In the genomic region with DNA sequence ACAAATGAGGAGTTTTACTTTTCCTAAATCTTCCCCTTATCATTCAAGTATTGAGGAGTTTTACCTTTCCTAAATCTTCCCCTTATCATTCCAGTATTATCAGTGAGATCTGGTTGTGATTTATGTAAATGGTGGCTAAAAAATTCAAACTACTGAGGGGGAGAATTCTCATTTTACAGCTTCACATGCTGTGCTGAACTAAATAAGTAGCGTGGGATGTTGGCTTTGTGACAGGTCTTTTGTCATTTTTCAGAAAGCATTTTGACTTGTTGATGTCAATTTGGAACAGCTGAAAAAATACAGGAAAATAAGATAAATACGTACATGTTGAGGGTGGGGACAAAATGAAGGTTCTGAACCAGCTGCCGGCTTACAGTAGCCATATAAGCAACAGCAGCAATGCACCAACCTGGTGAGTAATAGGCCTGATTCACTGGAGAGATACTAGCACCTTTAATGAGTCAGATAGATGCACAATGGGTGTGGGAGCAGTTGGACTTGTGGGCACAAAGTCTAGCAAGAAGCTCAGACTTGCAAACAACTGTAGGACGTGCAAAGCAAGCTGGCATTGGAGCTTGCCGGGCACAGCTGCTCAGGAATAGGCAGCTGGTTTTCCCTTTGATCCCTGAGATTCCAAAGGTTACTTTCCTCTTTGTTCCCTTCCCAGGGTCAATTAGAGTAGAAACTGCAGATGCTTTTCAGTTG, we compare ENCODE assay signal across 8 cellular contexts. TPM values are rescaled to one million over a fixed set of nuclear protein-coding genes. Genes with fewer than 3 reads are reported as not detected.
DNase-seq lines count a peak whose midpoint lies in the region; TF ChIP-seq lines count a peak whose summit lies in the region.

No MANE protein-coding gene starts in this region.

- H3K9me2 ChIP-seq in OCI-LY7 (ENCODE audit: insufficient read depth, low read length), result no peaks in the 10 kb centered on the region

- WGBS in liver, result 63% methylated on average over 5 of the region's 5 CpGs
- WGBS in transverse colon (ENCODE audit: low coverage in 1 of 2), 2 donors, result 35 to 60% methylated on average over 4 to 5 of the region's 5 CpGs

- H3K9me3 ChIP-seq in HUES48 (ENCODE audit: control insufficient read depth, insufficient read depth, low read length) (no peaks in the 10 kb centered on the region), liver (ENCODE audit: control insufficient read depth in 4 of 4, low read length in 3 of 4) (no peaks in the 10 kb centered on the region), transverse colon (no peaks in the 10 kb centered on the region), OCI-LY7 (ENCODE audit: low read length) (no peaks in the 10 kb centered on the region)

- H3K9ac ChIP-seq in HUES48 (ENCODE audit: low read depth, low read length) (peak overlapping the region; percentile 59; the same call in 1 of the 2 replicates), liver (ENCODE audit: low read depth in 1 of 2, low read length in 2 of 2) (no peak overlapping the region)

- CTCF ChIA-PET in OCI-LY7 (lab: Charles Lee; ENCODE audit: unreplicated experiment), result no interaction called here

- TF ChIP-seq RAD21 in liver (IDR thresholded peaks at IDR 0.05), result no peak

- H3K27me3 Mint-ChIP-seq in activated naive CD4-positive, alpha-beta T cell treated with anti-CD3 and anti-CD28 coated beads, Interleukin-2, amount 50 U/mL, for 24 hours, result no peaks in the 10 kb centered on the region

- peaks cover 11% of the 10 kb centered on the region for H3K36me3 Mint-ChIP-seq in activated naive CD4-positive, alpha-beta T cell treated with anti-CD3 and anti-CD28 coated beads, Interleukin-2, amount 50 U/mL, for 24 hours

- POLR2A ChIA-PET in OCI-LY7 (lab: Charles Lee), result no interaction called here

- no peaks in the 10 kb centered on the region for H3K27me3 ChIP-seq in HUES48 (ENCODE audit: control insufficient read depth, insufficient read depth, low read length)
- peaks cover 0 to 3% (median 0%) of the 10 kb centered on the region in 4 donors for H3K27me3 ChIP-seq in liver (ENCODE audit: control insufficient read depth in 4 of 4, insufficient read depth in 4 of 4, low read length in 3 of 4)
- H3K27me3 ChIP-seq in transverse colon, result no peaks in the 10 kb centered on the region

- H3K27ac ChIP-seq in HUES48 (ENCODE audit: low read depth, low read length) (peak overlapping the region; percentile 93), liver (ENCODE audit: low read depth in 1 of 2, low read length in 2 of 2) (no peak overlapping the region), transverse colon (peak overlapping the region; percentile 74 to 78 (median 76)), OCI-LY7 (ENCODE audit: low read depth, low read length, poor library complexity, severe bottlenecking) (no peak overlapping the region)

- DNase-seq in 8988T (peak; percentile 42), transverse colon (peak; percentile 78), RPMI8226 (no peak), OCI-LY7 (ENCODE audit: low spot score) (no peak), SK-N-DZ (ENCODE audit: low spot score) (no peak)

- no peaks in the 10 kb centered on the region for H3K79me2 ChIP-seq in OCI-LY7 (ENCODE audit: insufficient read depth, low read depth, low read length)

- in situ Hi-C loops in transverse colon (cut with MboI; ENCODE audit: low pct_ligation_motif_present in 1 of 4, low pct_unique_long_range_greater_than_20kb in 1 of 4, low sequenced_read_pairs in 3 of 4), result no loop called here

- peak overlapping the region; percentile 62 for H3K4me3 Mint-ChIP-seq in activated naive CD4-positive, alpha-beta T cell treated with anti-CD3 and anti-CD28 coated beads, Interleukin-2, amount 50 U/mL, for 24 hours

- TF ChIP-seq POLR2A in transverse colon (IDR thresholded peaks at IDR 0.05), result no peak

- no peak overlapping the region for H3K27ac Mint-ChIP-seq in activated naive CD4-positive, alpha-beta T cell treated with anti-CD3 and anti-CD28 coated beads, Interleukin-2, amount 50 U/mL, for 24 hours

- no peak overlapping the region for H2AFZ ChIP-seq in OCI-LY7 (ENCODE audit: low read length)

- BruUV-seq in OCI-LY7 (replicated peaks; lab: Mats Ljungman, UMichigan), result no TSS peak

- no peak for TF ChIP-seq CTCF in liver (IDR thresholded peaks at IDR 0.05; ENCODE audit: low read depth, low read length, missing input control)
- TF ChIP-seq CTCF in transverse colon (IDR thresholded peaks at IDR 0.05), result no peak
- TF ChIP-seq CTCF in OCI-LY7 (conservative IDR thresholded peaks at IDR 0.05; ENCODE audit: low read length), result no peak

- H3K36me3 ChIP-seq in HUES48 (ENCODE audit: control insufficient read depth, insufficient read depth, low read length) (peaks cover 5% of the 10 kb centered on the region; the same call in 1 of the 2 replicates), liver (ENCODE audit: control insufficient read depth in 4 of 4, insufficient read depth in 3 of 4, low read depth in 1 of 4, low read length in 3 of 4) (no peaks in the 10 kb centered on the region), transverse colon (no peaks in the 10 kb centered on the region), OCI-LY7 (ENCODE audit: insufficient read depth, low read length) (no peaks in the 10 kb centered on the region)

- no peak for TF ChIP-seq EP300 in transverse colon (IDR thresholded peaks at IDR 0.05; ENCODE audit: low read depth)

- H3K9me3 Mint-ChIP-seq in activated naive CD4-positive, alpha-beta T cell treated with anti-CD3 and anti-CD28 coated beads, Interleukin-2, amount 50 U/mL, for 24 hours, result no peaks in the 10 kb centered on the region

- H3K4me1 Mint-ChIP-seq in activated naive CD4-positive, alpha-beta T cell treated with anti-CD3 and anti-CD28 coated beads, Interleukin-2, amount 50 U/mL, for 24 hours, result peaks cover 15% of the 10 kb centered on the region

- H4K20me1 ChIP-seq in OCI-LY7 (ENCODE audit: insufficient read depth, low read length), result no peaks in the 10 kb centered on the region

- no peak overlapping the region for H3K4me2 ChIP-seq in OCI-LY7 (ENCODE audit: low read length)

- peak overlapping the region; percentile 40 for H3K4me3 ChIP-seq in HUES48 (ENCODE audit: low read depth, low read length)
- no peak overlapping the region for H3K4me3 ChIP-seq in liver (ENCODE audit: low read depth in 1 of 3, low read length in 3 of 3)
- H3K4me3 ChIP-seq in transverse colon, result no peak overlapping the region
- no peak overlapping the region for H3K4me3 ChIP-seq in OCI-LY7 (ENCODE audit: low read depth, low read length, poor library complexity, severe bottlenecking)

- peaks cover 57% of the 10 kb centered on the region for H3K4me1 ChIP-seq in HUES48 (ENCODE audit: control insufficient read depth, insufficient read depth, low read length)
- peaks cover 0 to 2% (median 0%) of the 10 kb centered on the region in 4 donors for H3K4me1 ChIP-seq in liver (ENCODE audit: control insufficient read depth in 4 of 4, insufficient read depth in 4 of 4, low read length in 3 of 4)
- peaks cover 11 to 80% (median 60%) of the 10 kb centered on the region in 4 donors for H3K4me1 ChIP-seq in transverse colon
- H3K4me1 ChIP-seq in OCI-LY7 (ENCODE audit: insufficient read depth, low read length, poor library complexity, severe bottlenecking), result no peaks in the 10 kb centered on the region

- intact Hi-C loops in transverse colon (cut with DNase I; ENCODE audit: low total_unique reads) (no loop called here), OCI-LY7 (cut with micrococcal nuclease; ENCODE audit: unreplicated experiment) (no loop called here)

TF ChIP-seq in liver, 16 proteins besides CTCF, POLR2A, EP300 and RAD21 (continues in another document):
- TF ChIP-seq JUND (IDR thresholded peaks at IDR 0.05), result peak in 1 of 2 donors; percentile 11
- TF ChIP-seq RXRA (IDR thresholded peaks at IDR 0.05), result peak; percentile 34 to 44
- TF ChIP-seq TAF1 (conservative IDR thresholded peaks at IDR 0.05), result no peak
- TF ChIP-seq, protein P1, sequence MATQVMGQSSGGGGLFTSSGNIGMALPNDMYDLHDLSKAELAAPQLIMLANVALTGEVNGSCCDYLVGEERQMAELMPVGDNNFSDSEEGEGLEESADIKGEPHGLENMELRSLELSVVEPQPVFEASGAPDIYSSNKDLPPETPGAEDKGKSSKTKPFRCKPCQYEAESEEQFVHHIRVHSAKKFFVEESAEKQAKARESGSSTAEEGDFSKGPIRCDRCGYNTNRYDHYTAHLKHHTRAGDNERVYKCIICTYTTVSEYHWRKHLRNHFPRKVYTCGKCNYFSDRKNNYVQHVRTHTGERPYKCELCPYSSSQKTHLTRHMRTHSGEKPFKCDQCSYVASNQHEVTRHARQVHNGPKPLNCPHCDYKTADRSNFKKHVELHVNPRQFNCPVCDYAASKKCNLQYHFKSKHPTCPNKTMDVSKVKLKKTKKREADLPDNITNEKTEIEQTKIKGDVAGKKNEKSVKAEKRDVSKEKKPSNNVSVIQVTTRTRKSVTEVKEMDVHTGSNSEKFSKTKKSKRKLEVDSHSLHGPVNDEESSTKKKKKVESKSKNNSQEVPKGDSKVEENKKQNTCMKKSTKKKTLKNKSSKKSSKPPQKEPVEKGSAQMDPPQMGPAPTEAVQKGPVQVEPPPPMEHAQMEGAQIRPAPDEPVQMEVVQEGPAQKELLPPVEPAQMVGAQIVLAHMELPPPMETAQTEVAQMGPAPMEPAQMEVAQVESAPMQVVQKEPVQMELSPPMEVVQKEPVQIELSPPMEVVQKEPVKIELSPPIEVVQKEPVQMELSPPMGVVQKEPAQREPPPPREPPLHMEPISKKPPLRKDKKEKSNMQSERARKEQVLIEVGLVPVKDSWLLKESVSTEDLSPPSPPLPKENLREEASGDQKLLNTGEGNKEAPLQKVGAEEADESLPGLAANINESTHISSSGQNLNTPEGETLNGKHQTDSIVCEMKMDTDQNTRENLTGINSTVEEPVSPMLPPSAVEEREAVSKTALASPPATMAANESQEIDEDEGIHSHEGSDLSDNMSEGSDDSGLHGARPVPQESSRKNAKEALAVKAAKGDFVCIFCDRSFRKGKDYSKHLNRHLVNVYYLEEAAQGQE (IDR thresholded peaks at IDR 0.05), result no peak
- TF ChIP-seq FOXA1 (IDR thresholded peaks at IDR 0.05), result no peak
- TF ChIP-seq HNF4A (conservative IDR thresholded peaks at IDR 0.05), result peak; percentile 77 to 80

RNA-seq across cellular contexts. Expression of a gene that starts 12.8 kb away (rescaled TPM):
- total RNA-seq in liver (1 to 10 TPM in 1 of 2 donors, under 1 TPM in 1; 0.84 to 1.8 TPM), transverse colon (10 to 100 TPM in 3 of 4 donors, 1 to 10 TPM in 1; 6.0 to 46.3 (median 39.9) TPM), OCI-LY7 (2022) (0.11 TPM in 1 of 2 replicates, not detected in the other)
- polyA plus RNA-seq in liver, result under 1 TPM; 0.22 to 0.23 TPM
- total RNA-seq in OCI-LY7 (2014; rRNA removed; shearing (Covaris generic)), result not detected in 2 replicates
- 11.9 and 12.0 TPM in 2 replicates for polyA plus RNA-seq in SK-N-DZ (2014; cell fraction: cytosol; rRNA removed)
- 7.5 and 8.6 TPM in 2 replicates for polyA plus RNA-seq in SK-N-DZ (2014; cell fraction: nucleus; rRNA removed)

Comparison
In these comparisons a context has a peak if more than half of its experiments do, and no peak if none do; other contexts are left out.
1. DNase-seq: peak in 8988T (single experiment) and transverse colon (single experiment); none in RPMI8226 (single experiment), OCI-LY7 (single experiment) and SK-N-DZ (single experiment).
2. H3K27ac ChIP-seq: peak in HUES48 (single experiment) and transverse colon (4 of 4); none in liver (0 of 2) and OCI-LY7 (single experiment).